Comparison of ENCODE assay signal across 8 cellular contexts in the genomic region with DNA sequence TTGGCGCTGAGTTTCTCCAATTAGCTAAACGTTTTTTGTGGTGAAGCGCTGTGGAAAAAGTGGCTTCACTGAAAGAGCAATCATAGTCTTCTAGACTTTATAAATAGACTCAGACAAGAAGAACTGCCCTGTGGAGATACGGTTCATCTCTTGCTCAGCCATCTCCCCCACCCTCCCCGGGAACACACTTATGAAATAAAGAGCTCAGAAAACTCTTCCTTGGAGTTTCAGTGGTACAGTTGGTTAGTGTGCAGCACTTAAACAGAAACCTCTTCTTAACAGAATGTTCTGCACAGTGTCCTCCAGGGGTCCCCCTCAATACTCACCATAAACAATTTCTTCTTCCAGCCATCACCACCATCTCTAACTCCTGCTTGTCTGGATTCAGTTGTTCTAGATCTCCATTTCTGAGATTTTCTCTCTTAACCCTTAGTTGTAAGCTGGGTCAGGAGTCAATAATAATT.
DNase-seq lines count a peak whose midpoint lies in the region; ATAC-seq and TF ChIP-seq lines count a peak whose summit lies in the region.

No MANE protein-coding gene starts in this region.

- 71% methylated on average over 5 of the region's 5 CpGs for WGBS in right lobe of liver (ENCODE audit: insufficient coverage, low coverage, low lambda C conversion rate, missing lambda C conversion rate)

- ATAC-seq in GM18519 (IDR thresholded peaks at IDR 0.05; ENCODE audit: low FRiP score, unreplicated experiment): peak; percentile 97
- peak; percentile 93 for ATAC-seq in HG02623 (IDR thresholded peaks at IDR 0.05; ENCODE audit: unreplicated experiment)
- peak; percentile 27 to 64 (median 45) for ATAC-seq in right lobe of liver
- ATAC-seq in left colon: no peak
- no peak for ATAC-seq in WTC11

- no peak overlapping the region for H3K4me3 Mint-ChIP-seq in WTC11

- H4K20me1 ChIP-seq in OCI-LY7 (ENCODE audit: insufficient read depth, low read length): no peaks in the 10 kb centered on the region

- H3K36me3 ChIP-seq in OCI-LY7 (ENCODE audit: insufficient read depth, low read length) (no peaks in the 10 kb centered on the region), right lobe of liver (no peaks in the 10 kb centered on the region), SJCRH30 (peaks cover 6% of the 10 kb centered on the region; the same call in 1 of the 2 replicates)

- H3K27ac ChIP-seq in OCI-LY7 (ENCODE audit: low read depth, low read length, poor library complexity, severe bottlenecking) (no peak overlapping the region), right lobe of liver (no peak overlapping the region), SJCRH30 (no peak overlapping the region)

- DNase-seq in OCI-LY7 (ENCODE audit: low spot score): peak; percentile 46
- DNase-seq in right lobe of liver: no peak
- no peak for DNase-seq in DMS 273 treated with DMSO at 0.1 percent for 48 hours (lab: John Stamatoyannopoulos, UW)
- no peak for DNase-seq in left colon
- DNase-seq in SJCRH30: no peak
- no peak for DNase-seq in WTC11 (ENCODE audit: low spot score)

- BruUV-seq in OCI-LY7 (replicated peaks; lab: Mats Ljungman, UMichigan): no TSS peak

- peaks cover 3% of the 10 kb centered on the region; the same call in 1 of the 2 replicates for H3K36me3 Mint-ChIP-seq in WTC11

- 0 out of 2 replicates have a peak, but pooled peaks cover 3% of the 10 kb centered on the region for H3K4me1 Mint-ChIP-seq in WTC11

- no peak overlapping the region for H3K27ac Mint-ChIP-seq in WTC11

- POLR2A ChIA-PET in OCI-LY7 (lab: Charles Lee): no interaction called here
- POLR2A ChIA-PET in WTC11 (lab: Charles Lee): interaction anchor here (0.7 kb wide), 1 partner anchor 174 kb away, joined by 3 read pairs; no protein-coding TSS in a partner anchor

- intact Hi-C loops in OCI-LY7 (cut with micrococcal nuclease; ENCODE audit: unreplicated experiment): no loop called here
- intact Hi-C loops in right lobe of liver (cut with DNase I): no loop called here
- intact Hi-C loops in left colon (cut with DNase I, micrococcal nuclease): no loop called here

- H2AFZ ChIP-seq in OCI-LY7 (ENCODE audit: low read length): no peak overlapping the region; the same call in 1 of the 2 replicates

- CTCF ChIA-PET in OCI-LY7 (lab: Charles Lee; ENCODE audit: unreplicated experiment): interaction anchor here (1.2 kb wide), 1 partner anchor 12 kb away, joined by 8 read pairs; no protein-coding TSS in a partner anchor
- CTCF ChIA-PET in WTC11 (lab: Charles Lee): interaction anchor here (0.6 to 1.1 kb wide), 3 partner anchors 10 to 19 kb away, joined by 3 to 5 read pairs (median 4); no protein-coding TSS in a partner anchor

- H3K4me1 ChIP-seq in OCI-LY7 (ENCODE audit: insufficient read depth, low read length, poor library complexity, severe bottlenecking) (no peaks in the 10 kb centered on the region), right lobe of liver (peaks cover 0 to 9% (median 3%) of the 10 kb centered on the region in 4 donors), SJCRH30 (no peaks in the 10 kb centered on the region)

- H3K9me3 ChIP-seq in OCI-LY7 (ENCODE audit: low read length) (no peaks in the 10 kb centered on the region), right lobe of liver (no peaks in the 10 kb centered on the region), SJCRH30 (replicated peaks) (no peaks in the 10 kb centered on the region)

- H3K27me3 ChIP-seq in right lobe of liver: no peaks in the 10 kb centered on the region
- H3K27me3 ChIP-seq in SJCRH30: no peaks in the 10 kb centered on the region

- no peaks in the 10 kb centered on the region for H3K79me2 ChIP-seq in OCI-LY7 (ENCODE audit: insufficient read depth, low read depth, low read length)

- H3K27me3 Mint-ChIP-seq in WTC11 (ENCODE audit: low read depth): no peaks in the 10 kb centered on the region

- no peaks in the 10 kb centered on the region for H3K9me2 ChIP-seq in OCI-LY7 (ENCODE audit: insufficient read depth, low read length)

- TF ChIP-seq CTCF in OCI-LY7 (conservative IDR thresholded peaks at IDR 0.05; ENCODE audit: low read length) (peak; percentile 63), right lobe of liver (IDR thresholded peaks at IDR 0.05) (peak in 1 of 4 donors; percentile 8), WTC11 (IDR thresholded peaks at IDR 0.05) (no peak)

- H3K4me2 ChIP-seq in OCI-LY7 (ENCODE audit: low read length): no peak overlapping the region

- no peaks in the 10 kb centered on the region for H3K9me3 Mint-ChIP-seq in WTC11

- TF ChIP-seq POLR2A in right lobe of liver (IDR thresholded peaks at IDR 0.05): no peak

- H3K4me3 ChIP-seq in OCI-LY7 (ENCODE audit: low read depth, low read length, poor library complexity, severe bottlenecking) (no peak overlapping the region), right lobe of liver (no peak overlapping the region), SJCRH30 (no peak overlapping the region)

TF ChIP-seq in WTC11, 78 proteins besides CTCF, POLR2A, EP300 and RAD21:
- TF ChIP-seq USF1 (CRISPR knock-in tag; IDR thresholded peaks at IDR 0.05): no peak
- no peak for TF ChIP-seq E2F4 (CRISPR knock-in tag; IDR thresholded peaks at IDR 0.05; ENCODE audit: borderline replicate concordance, low read depth)
- TF ChIP-seq, protein P1, sequence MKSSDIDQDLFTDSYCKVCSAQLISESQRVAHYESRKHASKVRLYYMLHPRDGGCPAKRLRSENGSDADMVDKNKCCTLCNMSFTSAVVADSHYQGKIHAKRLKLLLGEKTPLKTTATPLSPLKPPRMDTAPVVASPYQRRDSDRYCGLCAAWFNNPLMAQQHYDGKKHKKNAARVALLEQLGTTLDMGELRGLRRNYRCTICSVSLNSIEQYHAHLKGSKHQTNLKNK (CRISPR knock-in tag; IDR thresholded peaks at IDR 0.05): no peak
- TF ChIP-seq, protein P2, sequence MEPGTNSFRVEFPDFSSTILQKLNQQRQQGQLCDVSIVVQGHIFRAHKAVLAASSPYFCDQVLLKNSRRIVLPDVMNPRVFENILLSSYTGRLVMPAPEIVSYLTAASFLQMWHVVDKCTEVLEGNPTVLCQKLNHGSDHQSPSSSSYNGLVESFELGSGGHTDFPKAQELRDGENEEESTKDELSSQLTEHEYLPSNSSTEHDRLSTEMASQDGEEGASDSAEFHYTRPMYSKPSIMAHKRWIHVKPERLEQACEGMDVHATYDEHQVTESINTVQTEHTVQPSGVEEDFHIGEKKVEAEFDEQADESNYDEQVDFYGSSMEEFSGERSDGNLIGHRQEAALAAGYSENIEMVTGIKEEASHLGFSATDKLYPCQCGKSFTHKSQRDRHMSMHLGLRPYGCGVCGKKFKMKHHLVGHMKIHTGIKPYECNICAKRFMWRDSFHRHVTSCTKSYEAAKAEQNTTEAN (CRISPR knock-in tag; IDR thresholded peaks at IDR 0.05): no peak
- TF ChIP-seq ESRRA (CRISPR knock-in tag; IDR thresholded peaks at IDR 0.05; ENCODE audit: borderline replicate concordance): no peak
- no peak for TF ChIP-seq ZNF232 (CRISPR knock-in tag; IDR thresholded peaks at IDR 0.05)
- no peak for TF ChIP-seq HMGA2 (CRISPR knock-in tag; IDR thresholded peaks at IDR 0.05)
- no peak for TF ChIP-seq ZNF219 (CRISPR knock-in tag; IDR thresholded peaks at IDR 0.05; ENCODE audit: borderline replicate concordance)
- no peak for TF ChIP-seq SMAD3 (CRISPR knock-in tag; IDR thresholded peaks at IDR 0.05; ENCODE audit: borderline replicate concordance)
- no peak for TF ChIP-seq ATF6 (CRISPR knock-in tag; IDR thresholded peaks at IDR 0.05)

Comparison
In these comparisons a context has a peak if more than half of its experiments do, and no peak if none do; other contexts are left out.
1. ATAC-seq: peak in GM18519 (single experiment), HG02623 (single experiment) and right lobe of liver (4 of 4); none in left colon (single experiment) and WTC11 (single experiment).